In the genomic region with DNA sequence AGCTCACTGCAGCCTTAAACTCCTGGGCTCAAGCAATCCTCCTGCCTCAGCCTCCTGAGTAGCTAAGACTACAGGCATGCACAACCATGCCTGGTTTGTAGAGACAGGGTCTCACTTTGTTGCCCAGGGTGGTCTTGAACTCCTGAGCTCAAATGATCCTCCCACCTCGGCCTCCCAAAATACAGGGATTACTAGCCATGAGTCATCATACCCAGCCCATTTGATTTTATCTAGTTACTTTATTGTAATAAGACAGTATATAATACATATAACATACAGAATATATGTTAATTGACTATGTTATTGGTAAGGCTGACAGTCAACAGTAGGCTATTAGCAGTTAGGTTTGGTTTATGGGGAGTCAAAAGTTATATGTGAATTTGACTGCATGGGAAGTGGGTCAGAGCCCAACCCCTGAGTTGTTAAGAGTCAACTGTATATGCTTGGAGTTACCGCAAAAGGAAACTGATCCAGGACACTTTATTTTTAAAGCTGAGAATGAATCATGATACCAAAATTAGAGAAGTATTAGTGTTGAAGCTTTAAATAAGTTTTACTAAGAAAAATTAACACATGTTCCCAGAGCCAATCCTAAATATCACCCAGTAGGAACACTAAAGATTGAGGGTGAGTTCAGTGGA, we compare ENCODE assay signal across 1 cellular context.
A peak's percentile ranks its signal among the peaks of the same experiment; 100 is the strongest.
TF ChIP-seq lines count a peak whose summit lies in the region.

No MANE protein-coding gene starts in this region.

TF ChIP-seq in K562, 482 proteins besides CTCF, POLR2A, EP300 and RAD21:
- TF ChIP-seq ARID1B (IDR thresholded peaks at IDR 0.05) (0 out of 2 replicates have a peak, but pooled peaks have one; percentile 14), CBX8 (IDR thresholded peaks at IDR 0.05; ENCODE audit: borderline replicate concordance, extremely low read depth, low read depth, low read length, poor library complexity, severe bottlenecking) (no peak), ZBTB7A (IDR thresholded peaks at IDR 0.05; ENCODE audit: borderline replicate concordance, control insufficient read depth, low read depth, low read length) (0 out of 2 replicates have a peak, but pooled peaks have one; percentile 20), POLR2B (IDR thresholded peaks at IDR 0.05; ENCODE audit: low read depth, partially characterized antibody) (peak; percentile 28), NCOA6 (IDR thresholded peaks at IDR 0.05) (no peak), DPF2 (IDR thresholded peaks at IDR 0.05) (peak; percentile 44; the same call in 1 of the 2 replicates), JUND (IDR thresholded peaks at IDR 0.05; ENCODE audit: borderline replicate concordance, low read depth, low read length) (peak; percentile 56; the same call in 1 of the 2 replicates), JUND (tag; IDR thresholded peaks at IDR 0.05; ENCODE audit: borderline replicate concordance, low read depth, low read length) (no peak; the same call in 2 of the 3 replicates), SMARCE1 (IDR thresholded peaks at IDR 0.05) (0 out of 2 replicates have a peak, but pooled peaks have one; percentile 19), FOSL1 (tag; conservative IDR thresholded peaks at IDR 0.05) (peak; percentile 62)
- TF ChIP-seq, protein P1, sequence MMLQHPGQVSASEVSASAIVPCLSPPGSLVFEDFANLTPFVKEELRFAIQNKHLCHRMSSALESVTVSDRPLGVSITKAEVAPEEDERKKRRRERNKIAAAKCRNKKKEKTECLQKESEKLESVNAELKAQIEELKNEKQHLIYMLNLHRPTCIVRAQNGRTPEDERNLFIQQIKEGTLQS (IDR thresholded peaks at IDR 0.05): peak; percentile 79
- TF ChIP-seq, protein P1 (CRISPR knock-in tag; conservative IDR thresholded peaks at IDR 0.05): no peak
